ENCODE assay signal across 15 cellular contexts in the genomic region with DNA sequence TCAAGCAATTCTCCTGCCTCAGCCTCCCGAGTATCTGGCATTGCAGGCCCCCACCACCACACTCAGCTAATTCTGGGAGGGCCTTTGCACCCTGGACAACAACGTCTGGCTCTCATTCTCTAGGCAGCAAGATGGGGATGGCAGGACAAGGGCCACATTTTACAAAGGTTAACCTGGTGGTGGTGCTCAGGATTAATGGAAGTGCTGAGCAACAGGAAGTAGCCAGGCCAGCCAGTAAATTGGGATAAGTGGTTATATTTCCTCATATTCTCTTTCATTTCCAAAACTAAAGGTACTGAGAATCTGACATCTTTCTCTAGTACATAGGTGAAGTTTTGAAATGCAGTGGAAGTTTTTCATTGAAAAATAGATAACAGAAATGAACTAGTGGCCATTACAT. TPM values are rescaled to one million over a fixed set of nuclear protein-coding genes. Genes with fewer than 3 reads are reported as not detected.
DNase-seq lines count a peak whose midpoint lies in the region; ATAC-seq and TF ChIP-seq lines count a peak whose summit lies in the region.
"Had no signal": no experiment of that assay in that cellular context is flagged by ENCODE, and none has a peak within 500 bp of the region (broad histone marks: within the 10 kb centered on the region; RNA-seq: fewer than 3 reads in every experiment).

No MANE protein-coding gene starts in this region.

- DNase-seq in right atrium auricular region (ENCODE audit: low spot score) (no peak), left cardiac atrium (no peak), endodermal cell (no peak), NCI-H526 treated with DMSO at 0.1 percent for 48 hours (lab: John Stamatoyannopoulos, UW) (no peak), CD1c-positive myeloid dendritic cell (ENCODE audit: extremely low spot score) (no peak), occipital lobe (lab: John Stamatoyannopoulos, UW) (no peak)
- DNase-seq: activated T-cell treated with anti-CD3 and anti-CD28 coated beads, Interleukin-2, amount 50 U/mL, for 1 hour; amygdala; kidney glomerular epithelial cell; spleen; T-cell had no signal

- no peak for TF ChIP-seq CTCF in right atrium auricular region (IDR thresholded peaks at IDR 0.05)
- peak; percentile 34 for TF ChIP-seq CTCF in endodermal cell (conservative IDR thresholded peaks at IDR 0.05)

- 60 to 85% methylated on average over 1 to 2 of the region's 2 CpGs for WGBS in endodermal cell (ENCODE audit: insufficient coverage in 1 of 2, insufficient read length in 1 of 2), 2 experiments

- no peak overlapping the region for H3K4me3 Mint-ChIP-seq in endodermal cell
- H3K4me3 Mint-ChIP-seq: T-cell had no signal

- H3K9me3 ChIP-seq in right atrium auricular region, result no peaks in the 10 kb centered on the region
- H3K9me3 ChIP-seq in endodermal cell (ENCODE audit: control insufficient read depth, low read length), result no peaks in the 10 kb centered on the region
- H3K9me3 ChIP-seq in muscle layer of colon (ENCODE audit: low read length), result no peaks in the 10 kb centered on the region
- H3K9me3 ChIP-seq: spleen had no signal

- H3K27ac ChIP-seq in right atrium auricular region (peak overlapping the region; percentile 46 to 61), endodermal cell (ENCODE audit: low read depth, low read length) (no peak overlapping the region), muscle layer of colon (ENCODE audit: low read depth, low read length) (peak overlapping the region; percentile 62)
- H3K27ac ChIP-seq: spleen had no signal

- no peak overlapping the region for H3K27ac Mint-ChIP-seq in endodermal cell
- H3K27ac Mint-ChIP-seq: T-cell had no signal

- H3K9ac ChIP-seq in endodermal cell (ENCODE audit: extremely low read depth, low read length, poor library complexity, severe bottlenecking), result no peak overlapping the region
- H3K9ac ChIP-seq in muscle layer of colon (ENCODE audit: low read length), result no peak overlapping the region

- H3K36me3 ChIP-seq in right atrium auricular region, result no peaks in the 10 kb centered on the region
- H3K36me3 ChIP-seq in endodermal cell (ENCODE audit: control insufficient read depth, insufficient read depth, low read length), result no peaks in the 10 kb centered on the region
- H3K36me3 ChIP-seq in muscle layer of colon (ENCODE audit: insufficient read depth, low read length), result no peaks in the 10 kb centered on the region
- H3K36me3 ChIP-seq: spleen had no signal

- ATAC-seq in left cardiac atrium (no peak), HG03175 (IDR thresholded peaks at IDR 0.05; ENCODE audit: unreplicated experiment) (no peak)
- ATAC-seq: T-cell had no signal

- no peaks in the 10 kb centered on the region for H3K36me3 Mint-ChIP-seq in endodermal cell (ENCODE audit: low read depth)
- H3K36me3 Mint-ChIP-seq: T-cell had no signal

- H3K9me3 Mint-ChIP-seq in endodermal cell, result peaks cover 2% of the 10 kb centered on the region
- H3K9me3 Mint-ChIP-seq: T-cell had no signal

- H3K4me1 ChIP-seq in right atrium auricular region (peaks cover 0 to 33% of the 10 kb centered on the region in 2 donors), endodermal cell (ENCODE audit: control insufficient read depth, insufficient read depth, low read length) (no peaks in the 10 kb centered on the region), muscle layer of colon (ENCODE audit: insufficient read depth, low read length) (peaks cover 54% of the 10 kb centered on the region)
- H3K4me1 ChIP-seq: spleen had no signal

- H3K27me3 Mint-ChIP-seq in endodermal cell (ENCODE audit: insufficient read depth), result no peaks in the 10 kb centered on the region
- H3K27me3 Mint-ChIP-seq: T-cell had no signal

- H3K27me3 ChIP-seq in right atrium auricular region (no peaks in the 10 kb centered on the region), endodermal cell (ENCODE audit: control insufficient read depth, insufficient read depth, low read length, poor library complexity, severe bottlenecking) (no peaks in the 10 kb centered on the region), muscle layer of colon (ENCODE audit: control insufficient read depth in 1 of 2, insufficient read depth in 2 of 2, low read length in 2 of 2) (no peaks in the 10 kb centered on the region)
- H3K27me3 ChIP-seq: spleen had no signal

- H3K4me3 ChIP-seq in right atrium auricular region (no peak overlapping the region), endodermal cell (ENCODE audit: low read length) (no peak overlapping the region), muscle layer of colon (ENCODE audit: low read depth in 1 of 2, low read length in 2 of 2) (no peak overlapping the region)
- H3K4me3 ChIP-seq: spleen had no signal

- intact Hi-C loops in left cardiac atrium (cut with DNase I), result no loop called here

- H3K4me1 Mint-ChIP-seq in endodermal cell, result peaks cover 5% of the 10 kb centered on the region
- H3K4me1 Mint-ChIP-seq: T-cell had no signal

RNA-seq across cellular contexts. Expression of a gene that starts 24.7 kb away (rescaled TPM):
- total RNA-seq in right atrium auricular region (10 to 100 TPM in 1 of 2 donors, 1 to 10 TPM in 1; 3.9 to 29.0 TPM), left cardiac atrium (1 to 10 TPM; 7.9 to 8.8 TPM), endodermal cell (not detected), occipital lobe (7.8 TPM)
- polyA plus RNA-seq in endodermal cell (2013, experiment 1 of 2), result 0.61 TPM
- polyA plus RNA-seq in endodermal cell (2013, experiment 2 of 2), result 0.21 TPM
- total RNA-seq: HT1080, T-cell had no signal

RNA-seq across cellular contexts. Expression of a gene that starts 28.8 kb away (rescaled TPM):
- total RNA-seq in right atrium auricular region, result 10 to 100 TPM in 1 of 2 donors, 1 to 10 TPM in 1; 7.3 to 18.5 TPM
- 10 to 100 TPM; 14.4 to 17.6 TPM for total RNA-seq in left cardiac atrium
- 1 to 10 TPM; 1.8 to 3.2 TPM for total RNA-seq in endodermal cell
- 0.25 TPM for polyA plus RNA-seq in endodermal cell (2013, experiment 1 of 2)
- polyA plus RNA-seq in endodermal cell (2013, experiment 2 of 2), result 0.17 TPM
- total RNA-seq in occipital lobe, result 5.6 TPM
- total RNA-seq: T-cell had no signal
- polyA plus RNA-seq: neural cell had no signal
